8 cellular contexts compared by ENCODE assay signal in genomic region chr18:3247243-3248061, GRCh38. TPM values are rescaled to one million over a fixed set of nuclear protein-coding genes. Genes with fewer than 3 reads are reported as not detected.
DNase-seq lines count a peak whose midpoint lies in the region; ATAC-seq and TF ChIP-seq lines count a peak whose summit lies in the region.

MYL12A (plus strand) TSS chr18:3247801; CDS start chr18:3253248, 5,447 bp downstream.

- H3K9me3 ChIP-seq in colonic mucosa: no peaks in the 10 kb centered on the region

- H3K36me3 ChIP-seq in BJ (ENCODE audit: control insufficient read depth, insufficient read depth, low read length): no peaks in the 10 kb centered on the region
- no peaks in the 10 kb centered on the region for H3K36me3 ChIP-seq in colonic mucosa

- peak within 1 kb of the TSS; percentile 99 for H3K27ac ChIP-seq in colonic mucosa
- H3K27ac ChIP-seq in layer of hippocampus (ENCODE audit: low read depth, low read length): peak within 1 kb of the TSS; percentile 99

- H3K4me1 ChIP-seq in colonic mucosa: no peaks in the 10 kb centered on the region

- peak; percentile 88 for ATAC-seq in GM19324 (IDR thresholded peaks at IDR 0.05; ENCODE audit: low FRiP score, unreplicated experiment)
- ATAC-seq in HG03469 (IDR thresholded peaks at IDR 0.05; ENCODE audit: unreplicated experiment): peak; percentile 62

- H3K36me3 Mint-ChIP-seq in activated CD4-positive, alpha-beta T cell treated with anti-CD3 and anti-CD28 coated beads, Interleukin-2, amount 10 ng/mL, durations not matched to agents 24 days and 14 days (ENCODE audit: low read depth): peaks cover 25% of the 10 kb centered on the region

- peaks cover 54% of the 10 kb centered on the region for H3K4me1 Mint-ChIP-seq in activated CD4-positive, alpha-beta T cell treated with anti-CD3 and anti-CD28 coated beads, Interleukin-2, amount 10 ng/mL, durations not matched to agents 24 days and 14 days

- no peaks in the 10 kb centered on the region for H3K27me3 Mint-ChIP-seq in activated CD4-positive, alpha-beta T cell treated with anti-CD3 and anti-CD28 coated beads, Interleukin-2, amount 10 ng/mL, durations not matched to agents 24 days and 14 days

- DNase-seq in BJ (ENCODE audit: low read depth) (peak; percentile 86), NCI-H526 treated with DMSO at 0.1 percent for 48 hours (lab: John Stamatoyannopoulos, UW) (peak; percentile 88), colonic mucosa (peak; percentile 97)
- DNase-seq in activated CD4-positive, alpha-beta T cell treated with anti-CD3 and anti-CD28 coated beads, Interleukin-2, amount 10 ng/mL, durations not matched to agents 24 days and 14 days: peak; percentile 99
- DNase-seq in stimulated activated CD4-positive, alpha-beta T cell treated with anti-CD3 and anti-CD28 coated beads, Interleukin-1b, Interleukin-23, amount 100 ng/mL, for 4 hours (ENCODE audit: low read depth in 2 of 2): peak; percentile 80 to 95

- H3K27me3 ChIP-seq in BJ (ENCODE audit: control insufficient read depth, insufficient read depth, low read length) (no peaks in the 10 kb centered on the region), colonic mucosa (no peaks in the 10 kb centered on the region), layer of hippocampus (ENCODE audit: control insufficient read depth, insufficient read depth, low read length) (no peaks in the 10 kb centered on the region)

- peak within 1 kb of the TSS; percentile 98 for H3K4me3 Mint-ChIP-seq in activated CD4-positive, alpha-beta T cell treated with anti-CD3 and anti-CD28 coated beads, Interleukin-2, amount 10 ng/mL, durations not matched to agents 24 days and 14 days

- H3K4me3 ChIP-seq in BJ (ENCODE audit: low read depth, low read length) (peak within 1 kb of the TSS; percentile 95), colonic mucosa (peak within 1 kb of the TSS; percentile 93)

- intact Hi-C loops in activated CD4-positive, alpha-beta T cell treated with anti-CD3 and anti-CD28 coated beads, Interleukin-2, amount 10 ng/mL, durations not matched to agents 24 days and 14 days (cut with micrococcal nuclease): loop anchor here (1.0 to 10.0 kb wide), 11 partner anchors 14 to 910 kb away; partner anchors contain the start of genes EMILIN2, LPIN2 and SMCHD1
- intact Hi-C loops in colonic mucosa (cut with DNase I): loop anchor here (5.0 to 10.0 kb wide), 3 partner anchors 95 to 315 kb away; partner anchors contain the start of gene LPIN2

- TF ChIP-seq CTCF in BJ (IDR thresholded peaks at IDR 0.05; ENCODE audit: insufficient read depth, low read depth, low read length) (no peak), colonic mucosa (IDR thresholded peaks at IDR 0.05) (no peak)

- H3K9ac ChIP-seq in colonic mucosa (ENCODE audit: low read depth in 2 of 2, low read length in 2 of 2): peak within 1 kb of the TSS; percentile 99 to 100

- H3K27ac Mint-ChIP-seq in activated CD4-positive, alpha-beta T cell treated with anti-CD3 and anti-CD28 coated beads, Interleukin-2, amount 10 ng/mL, durations not matched to agents 24 days and 14 days: peak within 1 kb of the TSS; percentile 95

- POLR2A ChIA-PET in BJ (lab: Charles Lee): interaction anchor here (0.6 kb wide), 2 partner anchors 212 to 442 kb away, joined by 3 to 6 read pairs; no protein-coding TSS in a partner anchor

- CTCF ChIA-PET in BJ (lab: Yijun Ruan, JAX): interaction anchor here (0.8 to 4.4 kb wide), 10 partner anchors 14 to 481 kb away, joined by 3 to 36 read pairs (median 6); partner anchors contain the start of gene MYL12B

- H3K9me3 Mint-ChIP-seq in activated CD4-positive, alpha-beta T cell treated with anti-CD3 and anti-CD28 coated beads, Interleukin-2, amount 10 ng/mL, durations not matched to agents 24 days and 14 days: no peaks in the 10 kb centered on the region

RNA-seq across cellular contexts. Expression of gene MYL12A, which starts in this region (rescaled TPM):
- polyA plus RNA-seq in BJ (2011; rRNA removed): 579 and 1,077 TPM in 2 replicates
- polyA minus RNA-seq in BJ (2011; rRNA and poly(A)+ RNA removed): 231 and 424 TPM in 2 replicates
- total RNA-seq in activated CD4-positive, alpha-beta T cell treated with anti-CD3 and anti-CD28 coated beads, Interleukin-2, amount 10 ng/mL, durations not matched to agents 24 days and 14 days: 337 and 340 TPM in 2 replicates
- 100 to 1,000 TPM; 338 to 537 TPM for total RNA-seq in colonic mucosa

Comparison
In these comparisons a context has a peak if more than half of its experiments do, and no peak if none do; other contexts are left out.
1. Peak in every context shown above with its lines: DNase-seq, ATAC-seq, H3K4me3 ChIP-seq and H3K27ac ChIP-seq.